Comparison of ENCODE assay signal across 2 cellular contexts in the genomic region with DNA sequence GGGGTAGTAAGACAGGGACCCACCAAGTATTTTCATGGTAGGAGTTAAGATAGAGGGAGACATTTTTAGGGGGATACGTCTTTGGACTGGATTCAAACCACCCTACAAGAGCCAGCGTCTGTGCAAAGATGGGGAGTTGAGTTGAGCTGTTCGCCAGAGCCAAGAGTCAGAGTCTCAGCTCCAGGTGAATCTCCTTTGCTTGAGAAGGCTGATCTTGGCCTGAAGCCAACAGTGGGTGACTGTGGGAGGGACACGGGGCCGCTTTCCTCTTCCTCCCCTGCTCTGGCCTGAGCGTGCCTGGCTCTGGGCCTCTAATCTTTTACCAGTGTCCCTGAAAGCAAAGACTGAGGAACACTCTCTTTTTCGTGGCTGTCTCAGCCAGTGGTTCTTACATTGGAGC.
A peak's percentile ranks its signal among the peaks of the same experiment; 100 is the strongest.
TF ChIP-seq lines count a peak whose summit lies in the region.

No MANE protein-coding gene starts in this region.

TF ChIP-seq in K562, 482 proteins besides CTCF, POLR2A, EP300 and RAD21:
- TF ChIP-seq, protein P1, sequence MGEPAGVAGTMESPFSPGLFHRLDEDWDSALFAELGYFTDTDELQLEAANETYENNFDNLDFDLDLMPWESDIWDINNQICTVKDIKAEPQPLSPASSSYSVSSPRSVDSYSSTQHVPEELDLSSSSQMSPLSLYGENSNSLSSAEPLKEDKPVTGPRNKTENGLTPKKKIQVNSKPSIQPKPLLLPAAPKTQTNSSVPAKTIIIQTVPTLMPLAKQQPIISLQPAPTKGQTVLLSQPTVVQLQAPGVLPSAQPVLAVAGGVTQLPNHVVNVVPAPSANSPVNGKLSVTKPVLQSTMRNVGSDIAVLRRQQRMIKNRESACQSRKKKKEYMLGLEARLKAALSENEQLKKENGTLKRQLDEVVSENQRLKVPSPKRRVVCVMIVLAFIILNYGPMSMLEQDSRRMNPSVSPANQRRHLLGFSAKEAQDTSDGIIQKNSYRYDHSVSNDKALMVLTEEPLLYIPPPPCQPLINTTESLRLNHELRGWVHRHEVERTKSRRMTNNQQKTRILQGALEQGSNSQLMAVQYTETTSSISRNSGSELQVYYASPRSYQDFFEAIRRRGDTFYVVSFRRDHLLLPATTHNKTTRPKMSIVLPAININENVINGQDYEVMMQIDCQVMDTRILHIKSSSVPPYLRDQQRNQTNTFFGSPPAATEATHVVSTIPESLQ (CRISPR knock-in tag; IDR thresholded peaks at IDR 0.05), result no peak
- no peak for TF ChIP-seq CBX2 (IDR thresholded peaks at IDR 0.05; ENCODE audit: insufficient read depth, low read length, poor library complexity, severe bottlenecking)
- no peak for TF ChIP-seq SMARCA4 (IDR thresholded peaks at IDR 0.05)
- TF ChIP-seq NFIC (IDR thresholded peaks at IDR 0.05), result peak; percentile 75
- TF ChIP-seq TOE1 (IDR thresholded peaks at IDR 0.05; ENCODE audit: borderline replicate concordance), result no peak
- TF ChIP-seq TOE1 (CRISPR knock-in tag; IDR thresholded peaks at IDR 0.05; ENCODE audit: borderline replicate concordance, low read depth), result no peak
- TF ChIP-seq, protein P2, sequence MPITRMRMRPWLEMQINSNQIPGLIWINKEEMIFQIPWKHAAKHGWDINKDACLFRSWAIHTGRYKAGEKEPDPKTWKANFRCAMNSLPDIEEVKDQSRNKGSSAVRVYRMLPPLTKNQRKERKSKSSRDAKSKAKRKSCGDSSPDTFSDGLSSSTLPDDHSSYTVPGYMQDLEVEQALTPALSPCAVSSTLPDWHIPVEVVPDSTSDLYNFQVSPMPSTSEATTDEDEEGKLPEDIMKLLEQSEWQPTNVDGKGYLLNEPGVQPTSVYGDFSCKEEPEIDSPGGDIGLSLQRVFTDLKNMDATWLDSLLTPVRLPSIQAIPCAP (CRISPR knock-in tag; IDR thresholded peaks at IDR 0.05; ENCODE audit: borderline replicate concordance), result no peak
- TF ChIP-seq, protein P3, sequence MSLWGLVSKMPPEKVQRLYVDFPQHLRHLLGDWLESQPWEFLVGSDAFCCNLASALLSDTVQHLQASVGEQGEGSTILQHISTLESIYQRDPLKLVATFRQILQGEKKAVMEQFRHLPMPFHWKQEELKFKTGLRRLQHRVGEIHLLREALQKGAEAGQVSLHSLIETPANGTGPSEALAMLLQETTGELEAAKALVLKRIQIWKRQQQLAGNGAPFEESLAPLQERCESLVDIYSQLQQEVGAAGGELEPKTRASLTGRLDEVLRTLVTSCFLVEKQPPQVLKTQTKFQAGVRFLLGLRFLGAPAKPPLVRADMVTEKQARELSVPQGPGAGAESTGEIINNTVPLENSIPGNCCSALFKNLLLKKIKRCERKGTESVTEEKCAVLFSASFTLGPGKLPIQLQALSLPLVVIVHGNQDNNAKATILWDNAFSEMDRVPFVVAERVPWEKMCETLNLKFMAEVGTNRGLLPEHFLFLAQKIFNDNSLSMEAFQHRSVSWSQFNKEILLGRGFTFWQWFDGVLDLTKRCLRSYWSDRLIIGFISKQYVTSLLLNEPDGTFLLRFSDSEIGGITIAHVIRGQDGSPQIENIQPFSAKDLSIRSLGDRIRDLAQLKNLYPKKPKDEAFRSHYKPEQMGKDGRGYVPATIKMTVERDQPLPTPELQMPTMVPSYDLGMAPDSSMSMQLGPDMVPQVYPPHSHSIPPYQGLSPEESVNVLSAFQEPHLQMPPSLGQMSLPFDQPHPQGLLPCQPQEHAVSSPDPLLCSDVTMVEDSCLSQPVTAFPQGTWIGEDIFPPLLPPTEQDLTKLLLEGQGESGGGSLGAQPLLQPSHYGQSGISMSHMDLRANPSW (CRISPR knock-in tag; IDR thresholded peaks at IDR 0.05), result no peak
TF ChIP-seq in K562: peak in this region for 1.

TF ChIP-seq in GM23338, 12 proteins besides CTCF, POLR2A, EP300 and RAD21:
- TF ChIP-seq STAT1 (IDR thresholded peaks at IDR 0.05; ENCODE audit: unreplicated experiment) (no peak), NANOG (IDR thresholded peaks at IDR 0.05; ENCODE audit: borderline replicate concordance) (no peak), POLR2AphosphoS5 (IDR thresholded peaks at IDR 0.05; ENCODE audit: low read depth) (no peak), CREB1 (CRISPR knock-in tag; IDR thresholded peaks at IDR 0.05; ENCODE audit: low read depth) (no peak)
- TF ChIP-seq, protein P4, sequence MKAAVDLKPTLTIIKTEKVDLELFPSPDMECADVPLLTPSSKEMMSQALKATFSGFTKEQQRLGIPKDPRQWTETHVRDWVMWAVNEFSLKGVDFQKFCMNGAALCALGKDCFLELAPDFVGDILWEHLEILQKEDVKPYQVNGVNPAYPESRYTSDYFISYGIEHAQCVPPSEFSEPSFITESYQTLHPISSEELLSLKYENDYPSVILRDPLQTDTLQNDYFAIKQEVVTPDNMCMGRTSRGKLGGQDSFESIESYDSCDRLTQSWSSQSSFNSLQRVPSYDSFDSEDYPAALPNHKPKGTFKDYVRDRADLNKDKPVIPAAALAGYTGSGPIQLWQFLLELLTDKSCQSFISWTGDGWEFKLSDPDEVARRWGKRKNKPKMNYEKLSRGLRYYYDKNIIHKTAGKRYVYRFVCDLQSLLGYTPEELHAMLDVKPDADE (IDR thresholded peaks at IDR 0.05), result no peak
